Comparison of ENCODE assay signal across 8 cellular contexts in the genomic region with DNA sequence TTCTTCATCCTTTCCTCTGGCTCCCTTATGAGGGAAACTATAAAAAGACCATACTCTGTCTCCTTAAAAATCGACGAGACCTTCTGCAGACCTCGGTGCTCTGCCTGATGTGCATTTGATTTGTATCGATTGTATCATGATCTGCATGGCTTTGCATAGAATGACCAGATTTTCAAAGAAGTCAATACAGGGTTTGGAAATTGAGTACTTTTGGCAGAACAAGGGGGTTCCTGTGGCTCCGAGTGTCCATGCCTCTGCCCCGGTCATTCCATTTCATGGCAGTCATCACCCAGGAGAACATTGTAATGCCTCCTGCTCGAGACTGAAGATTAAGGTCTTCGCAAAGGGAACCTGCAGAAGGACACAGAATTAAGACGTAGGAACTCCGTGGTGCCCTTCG. TPM values are rescaled to one million over a fixed set of nuclear protein-coding genes. Genes with fewer than 3 reads are reported as not detected.
DNase-seq lines count a peak whose midpoint lies in the region; ATAC-seq, FAIRE-seq and TF ChIP-seq lines count a peak whose summit lies in the region.

No MANE protein-coding gene starts in this region.

- peak overlapping the region; percentile 99 for H3K4me3 Mint-ChIP-seq in GM23338

- H3K27me3 Mint-ChIP-seq in GM23338 (ENCODE audit: insufficient read depth, low read depth, poor library complexity): peaks cover 44% of the 10 kb centered on the region

- H3K79me2 ChIP-seq in GM23338 (replicated peaks; ENCODE audit: insufficient read depth): peaks cover 41% of the 10 kb centered on the region

- H3K4me3 ChIP-seq in BE2C (ENCODE audit: low read depth, low read length) (peak overlapping the region; percentile 99), GM23338 (peak overlapping the region; percentile 99), kidney (ENCODE audit: low read length in 2 of 2) (peak overlapping the region; percentile 78 to 87)

- H3K4me2 ChIP-seq in GM23338: peak overlapping the region; percentile 100

- H3K27ac ChIP-seq in GM23338 (ENCODE audit: low read depth) (0 out of 2 replicates have a peak overlapping the region, but pooled peaks have one; percentile 76), kidney (ENCODE audit: low read depth in 2 of 2, low read length in 2 of 2) (peak overlapping the region; percentile 77 to 78), temporal lobe (ENCODE audit: low read depth, low read length) (peak overlapping the region; percentile 75)

- intact Hi-C loops in kidney (cut with DNase I): no loop called here

- H3K36me3 ChIP-seq in BE2C (peaks cover 32% of the 10 kb centered on the region), GM23338 (ENCODE audit: insufficient read depth) (peaks cover 19% of the 10 kb centered on the region), kidney (ENCODE audit: control insufficient read depth in 1 of 2, insufficient read depth in 2 of 2, low read length in 2 of 2) (peaks cover 2 to 16% of the 10 kb centered on the region in 2 donors)

- peak overlapping the region; percentile 97 for H2AFZ ChIP-seq in GM23338

- FAIRE-seq in kidney (lab: Jason Lieb, UNC) (no peak), frontal cortex (lab: Jason Lieb, UNC) (no peak)

- peaks cover 13% of the 10 kb centered on the region; the same call in 1 of the 2 replicates for H3F3A ChIP-seq in GM23338 (replicated peaks; ENCODE audit: low read depth)

- H3K4me1 ChIP-seq in BE2C (peaks cover 7% of the 10 kb centered on the region), GM23338 (ENCODE audit: insufficient read depth) (peaks cover 31% of the 10 kb centered on the region), kidney (ENCODE audit: control insufficient read depth in 1 of 2, insufficient read depth in 1 of 2, low read depth in 1 of 2, low read length in 2 of 2) (peaks cover 7 to 28% of the 10 kb centered on the region in 2 donors)

- peaks cover 30% of the 10 kb centered on the region for H3K4me1 Mint-ChIP-seq in GM23338

- peaks cover 59% of the 10 kb centered on the region for H3K36me3 Mint-ChIP-seq in GM23338 (ENCODE audit: low read depth)
- peaks cover 39 to 67% of the 10 kb centered on the region in 2 donors for H3K36me3 Mint-ChIP-seq in activated naive CD4-positive, alpha-beta T cell treated with anti-CD3 and anti-CD28 coated beads, Interleukin-2, amount 50 U/mL, for 72 hours

- H3K27me3 ChIP-seq in BE2C (no peaks in the 10 kb centered on the region), GM23338 (ENCODE audit: insufficient read depth) (peaks cover 24% of the 10 kb centered on the region)

- peaks cover 18% of the 10 kb centered on the region for H3K9me3 Mint-ChIP-seq in GM23338
- H3K9me3 Mint-ChIP-seq in activated naive CD4-positive, alpha-beta T cell treated with anti-CD3 and anti-CD28 coated beads, Interleukin-2, amount 50 U/mL, for 72 hours: peaks cover 5 to 10% of the 10 kb centered on the region in 2 donors

- peak overlapping the region; percentile 97 for H3K27ac Mint-ChIP-seq in GM23338
- peak overlapping the region; percentile 92 to 96 for H3K27ac Mint-ChIP-seq in activated naive CD4-positive, alpha-beta T cell treated with anti-CD3 and anti-CD28 coated beads, Interleukin-2, amount 50 U/mL, for 72 hours

- DNase-seq in BE2C: no peak
- peak; percentile 19 for DNase-seq in GM23338 (ENCODE audit: low spot score)
- no peak for DNase-seq in activated naive CD4-positive, alpha-beta T cell treated with anti-CD3 and anti-CD28 coated beads, Interleukin-2, amount 50 U/mL, for 72 hours (ENCODE audit: low spot score in 2 of 2)
- DNase-seq in kidney: no peak
- no peak for DNase-seq in 8988T
- DNase-seq in frontal cortex (ENCODE audit: low spot score in 2 of 2): no peak

- ATAC-seq in GM23338 (no peak), HG03097 (IDR thresholded peaks at IDR 0.05; ENCODE audit: low FRiP score, unreplicated experiment) (no peak)
- ATAC-seq in activated naive CD4-positive, alpha-beta T cell treated with anti-CD3 and anti-CD28 coated beads, Interleukin-2, amount 50 U/mL, for 72 hours: no peak

- H3K9me3 ChIP-seq in BE2C: no peaks in the 10 kb centered on the region
- H3K9me3 ChIP-seq in kidney (ENCODE audit: control insufficient read depth in 1 of 2, low read length in 2 of 2): no peaks in the 10 kb centered on the region

- H3K9ac ChIP-seq in kidney (ENCODE audit: low read length in 2 of 2): peak overlapping the region; percentile 68 to 72

- peaks cover 23% of the 10 kb centered on the region for H4K20me1 ChIP-seq in GM23338 (replicated peaks; ENCODE audit: insufficient read depth)

- peaks cover 6% of the 10 kb centered on the region; the same call in 1 of the 2 replicates for H3K9me2 ChIP-seq in GM23338 (ENCODE audit: insufficient read depth)

- TF ChIP-seq CTCF in BE2C (IDR thresholded peaks at IDR 0.05; ENCODE audit: low read depth, low read length) (no peak), GM23338 (conservative IDR thresholded peaks at IDR 0.05; ENCODE audit: low read depth in 2 of 2) (no peak), kidney (IDR thresholded peaks at IDR 0.05; ENCODE audit: borderline replicate concordance, extremely low read depth, insufficient read depth) (no peak)

TF ChIP-seq in GM23338, 12 proteins besides CTCF, POLR2A, EP300 and RAD21 (continues in another document):
- TF ChIP-seq NANOG (IDR thresholded peaks at IDR 0.05; ENCODE audit: borderline replicate concordance): no peak

RNA-seq across cellular contexts. Expression of a gene that starts 0.7 kb away (rescaled TPM):
- polyA plus RNA-seq in BE2C (2012; ENCODE audit: insufficient read depth, insufficient read length, low read depth): 20.5 TPM
- total RNA-seq in GM23338 (2014; rRNA removed; shearing (Covaris generic)): 15.7 and 21.8 TPM in 2 replicates
- polyA plus RNA-seq in GM23338 (2016; fragmentation: Nextera tagmentation; extraction: Ambion mirVana) (13.7 and 17.7 TPM in 2 replicates), kidney (ENCODE audit: insufficient read depth, low read depth, low replicate concordance) (6.6 TPM)
- 100 to 1,000 TPM in 1 of 2 donors, 10 to 100 TPM in 1; 82.0 to 118 TPM for total RNA-seq in activated naive CD4-positive, alpha-beta T cell treated with anti-CD3 and anti-CD28 coated beads, Interleukin-2, amount 50 U/mL, for 72 hours
- total RNA-seq in kidney (36.2 TPM), temporal lobe (17.9 TPM), frontal cortex (20.4 TPM)

RNA-seq across cellular contexts. Expression of a gene that starts 4.1 kb away (rescaled TPM):
- 0.94 TPM for polyA plus RNA-seq in BE2C (2012; ENCODE audit: insufficient read depth, insufficient read length, low read depth)
- 2.3 and 3.6 TPM in 2 replicates for total RNA-seq in GM23338 (2014; rRNA removed; shearing (Covaris generic))
- polyA plus RNA-seq in GM23338 (2016; fragmentation: Nextera tagmentation; extraction: Ambion mirVana) (1.7 and 3.3 TPM in 2 replicates), kidney (ENCODE audit: insufficient read depth, low read depth, low replicate concordance) (108 TPM)
- total RNA-seq in activated naive CD4-positive, alpha-beta T cell treated with anti-CD3 and anti-CD28 coated beads, Interleukin-2, amount 50 U/mL, for 72 hours: 1 to 10 TPM; 1.3 to 1.6 TPM
- total RNA-seq in kidney (36.7 TPM), temporal lobe (not detected), frontal cortex (not detected)

RNA-seq across cellular contexts. Expression of a gene that starts 25.6 kb away (rescaled TPM):
- 28.7 TPM for polyA plus RNA-seq in BE2C (2012; ENCODE audit: insufficient read depth, insufficient read length, low read depth)
- 26.4 and 27.3 TPM in 2 replicates for total RNA-seq in GM23338 (2014; rRNA removed; shearing (Covaris generic))
- 26.3 and 27.5 TPM in 2 replicates for polyA plus RNA-seq in GM23338 (2016; fragmentation: Nextera tagmentation; extraction: Ambion mirVana)
- 100 to 1,000 TPM; 140 to 238 TPM for total RNA-seq in activated naive CD4-positive, alpha-beta T cell treated with anti-CD3 and anti-CD28 coated beads, Interleukin-2, amount 50 U/mL, for 72 hours
- total RNA-seq in kidney: 176 TPM
- polyA plus RNA-seq in kidney (ENCODE audit: insufficient read depth, low read depth, low replicate concordance): 469 TPM
- 36.9 TPM for total RNA-seq in temporal lobe
- total RNA-seq in frontal cortex: 24.9 TPM

RNA-seq across cellular contexts. Expression of a gene that starts 27.1 kb away (rescaled TPM):
- not detected for polyA plus RNA-seq in BE2C (2012; ENCODE audit: insufficient read depth, insufficient read length, low read depth)
- total RNA-seq in GM23338 (2014; rRNA removed; shearing (Covaris generic)): 0.23 and 0.38 TPM in 2 replicates
- polyA plus RNA-seq in GM23338 (2016; fragmentation: Nextera tagmentation; extraction: Ambion mirVana) (0.43 and 0.48 TPM in 2 replicates), kidney (ENCODE audit: insufficient read depth, low read depth, low replicate concordance) (not detected)
- total RNA-seq in activated naive CD4-positive, alpha-beta T cell treated with anti-CD3 and anti-CD28 coated beads, Interleukin-2, amount 50 U/mL, for 72 hours: under 1 TPM; 0.12 to 0.16 TPM
- total RNA-seq in kidney (0.35 TPM), temporal lobe (not detected), frontal cortex (under 0.01 TPM)
